22 cellular contexts compared by ENCODE assay signal in genomic region chr10:122325235-122325634, GRCh38. TPM values are rescaled to one million over a fixed set of nuclear protein-coding genes. Genes with fewer than 3 reads are reported as not detected.
"Had no signal": no experiment of that assay in that cellular context is flagged by ENCODE, and none has a peak within 500 bp of the region (broad histone marks: within the 10 kb centered on the region; RNA-seq: fewer than 3 reads in every experiment).

No MANE protein-coding gene starts in this region.

- H3K4me1 ChIP-seq: gastrocnemius medialis, testis, tibial artery, upper lobe of left lung had no signal

- H3K36me3 ChIP-seq: gastrocnemius medialis, ovary, tibial artery, upper lobe of left lung had no signal

- H3K9me3 ChIP-seq: ovary, testis, upper lobe of left lung had no signal

- H3K27ac ChIP-seq: gastrocnemius medialis, ovary, testis, tibial artery, upper lobe of left lung had no signal

- H3K27me3 ChIP-seq: gastrocnemius medialis, ovary, testis, tibial artery, upper lobe of left lung had no signal

- DNase-seq: cortex of kidney; effector memory CD8-positive, alpha-beta T cell; foreskin fibroblast; gastrocnemius medialis; kidney; mesendoderm; midbrain; naive thymus-derived CD8-positive, alpha-beta T cell; nephron progenitor cell; nucleus accumbens; ovary; stimulated activated CD4-positive, alpha-beta T cell treated with anti-CD3 and anti-CD28 coated beads, Interleukin-12 subunit alpha, Interleukin-12 subunit beta, amount 100 ng/mL, for 4 hours; stimulated activated CD4-positive, alpha-beta T cell treated with anti-CD3 and anti-CD28 coated beads, Interleukin-1b, Interleukin-23, amount 100 ng/mL, for 48 hours; stimulated activated CD4-positive, alpha-beta T cell treated with anti-CD3 and anti-CD28 coated beads, Interleukin-4, amount 100 ng/mL, for 1 hour; stimulated activated CD8-positive, alpha-beta memory T cell treated with anti-CD3 and anti-CD28 coated beads, Interleukin-4, amount 100 ng/mL, for 48 hours; stimulated activated naive CD4-positive, alpha-beta T cell; stimulated activated naive CD8-positive, alpha-beta T cell treated with anti-CD3 and anti-CD28 coated beads, Interleukin-15, amount 100 ng/mL, for 72 hours; testis; tibial artery; upper lobe of left lung had no signal

- H3K4me3 ChIP-seq: gastrocnemius medialis, ovary, smooth muscle cell, testis, tibial artery, upper lobe of left lung had no signal

RNA-seq across cellular contexts. Expression of gene BTBD16, which starts 54.1 kb away (rescaled TPM):
- total RNA-seq: lung microvascular endothelial cell; naive thymus-derived CD8-positive, alpha-beta T cell; smooth muscle cell had no signal
